In genomic region chr3:42638339-42638842, GRCh38 we compare ENCODE assay signal across 1 cellular context.
TF ChIP-seq lines count a peak whose summit lies in the region.

No MANE protein-coding gene starts in this region.

TF ChIP-seq in endothelial cell of umbilical vein, 7 proteins besides CTCF, POLR2A, EP300 and RAD21:
- TF ChIP-seq MAX (IDR thresholded peaks at IDR 0.05; ENCODE audit: insufficient read depth, insufficient read length) = no peak
- TF ChIP-seq MYC (IDR thresholded peaks at IDR 0.05; ENCODE audit: low read depth, low read length) = no peak
- no peak for TF ChIP-seq GATA2 (IDR thresholded peaks at IDR 0.05; ENCODE audit: insufficient read depth, insufficient read length, low read depth, low read length)
- TF ChIP-seq JUN (IDR thresholded peaks at IDR 0.05; ENCODE audit: borderline replicate concordance, insufficient read depth, insufficient read length, low read depth) = no peak
- no peak for TF ChIP-seq FOS (IDR thresholded peaks at IDR 0.05; ENCODE audit: borderline replicate concordance, insufficient read depth, low read length)
- TF ChIP-seq EZH2 (IDR thresholded peaks at IDR 0.05; ENCODE audit: borderline replicate concordance, low read depth, low read length, severe bottlenecking) = no peak
- TF ChIP-seq POLR2AphosphoS5 (IDR thresholded peaks at IDR 0.05; ENCODE audit: insufficient read depth, low read depth, low read length) = no peak
TF ChIP-seq in endothelial cell of umbilical vein: peak in this region for 0.
